11 cellular contexts compared by ENCODE assay signal in the genomic region with DNA sequence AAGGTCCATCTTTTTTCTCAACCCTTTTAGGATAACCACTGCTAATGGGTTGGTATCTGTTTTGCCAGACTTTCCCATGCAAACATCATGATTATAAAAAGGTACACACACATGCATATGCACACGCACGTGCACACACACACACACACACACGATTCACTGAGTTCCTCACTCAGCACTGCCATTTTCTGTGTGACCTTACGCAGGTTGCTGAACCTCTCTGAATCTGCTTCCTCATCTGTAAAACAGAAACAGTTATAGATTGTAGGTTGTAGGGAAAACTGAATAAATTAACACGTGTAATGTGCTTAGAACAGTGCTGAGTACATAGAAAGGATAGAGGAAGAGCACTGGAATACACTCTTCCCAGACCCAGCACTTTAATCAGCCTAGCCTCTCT.
"Had no signal": no experiment of that assay in that cellular context is flagged by ENCODE, and none has a peak within 500 bp of the region (broad histone marks: within the 10 kb centered on the region; RNA-seq: fewer than 3 reads in every experiment).

No MANE protein-coding gene starts in this region.

- H3K4me1 ChIP-seq: HAP-1 had no signal

- FAIRE-seq: H1, H54 had no signal

- H2AFZ ChIP-seq: GM23248, GM23338 had no signal

- H3K4me3 ChIP-seq: GM23248, GM23338, HAP-1 had no signal

- H3K9me3 ChIP-seq: HAP-1 had no signal

- H3K4me2 ChIP-seq: GM23338 had no signal

- H3K27ac ChIP-seq: GM23248 had no signal

- ATAC-seq: GM23338, HCT116 had no signal

- H3K9ac ChIP-seq: GM23248 had no signal

- H3K36me3 ChIP-seq: HAP-1 had no signal

- DNase-seq: GM23248, GOT3, H7, H9, HCEC 1CT, HFFc6 had no signal
